Comparison of ENCODE assay signal across 26 cellular contexts in genomic region chr21:23488245-23488644, GRCh38.
"Had no signal": no experiment of that assay in that cellular context is flagged by ENCODE, and none has a peak within 500 bp of the region (broad histone marks: within the 10 kb centered on the region; RNA-seq: fewer than 3 reads in every experiment).

No MANE protein-coding gene starts in this region.

- H3K9me3 ChIP-seq: ascending aorta, breast epithelium, colonic mucosa, gastrocnemius medialis, heart left ventricle had no signal

- H3K36me3 ChIP-seq: ascending aorta, breast epithelium, cardiac muscle cell, colonic mucosa, gastrocnemius medialis, heart left ventricle had no signal

- DNase-seq: activated CD4-positive, alpha-beta memory T cell treated with anti-CD3 and anti-CD28 coated beads, Interleukin-2, amount 10 ng/mL, durations not matched to agents 7 days and 5 days; activated CD4-positive, alpha-beta T cell treated with anti-CD3 and anti-CD28 coated beads for 1 hour; activated CD4-positive, alpha-beta T cell treated with anti-CD3 and anti-CD28 coated beads for 4 hours; activated CD4-positive, alpha-beta T cell treated with anti-CD3 and anti-CD28 coated beads, Interleukin-2, amount 10 ng/mL, durations not matched to agents 7 days and 5 days; activated CD4-positive, alpha-beta T cell treated with anti-CD3 and anti-CD28 coated beads, Interleukin-2, amount 50 U/mL, for 4 hours; activated CD8-positive, alpha-beta memory T cell treated with anti-CD3 and anti-CD28 coated beads, Interleukin-2, amount 50 U/mL, for 48 hours; activated gamma-delta T cell; activated naive CD4-positive, alpha-beta T cell; activated naive CD4-positive, alpha-beta T cell treated with anti-CD3 and anti-CD28 coated beads, Interleukin-2, amount 10 ng/mL, durations not matched to agents 7 days and 5 days; activated naive CD8-positive, alpha-beta T cell treated with anti-CD3 and anti-CD28 coated beads, Interleukin-2, amount 10 ng/mL, durations not matched to agents 7 days and 5 days; activated T-cell treated with anti-CD3 and anti-CD28 coated beads for 4 hours; activated T-cell treated with anti-CD3 and anti-CD28 coated beads, Interleukin-2, amount 50 U/mL, for 24 hours; activated T-cell treated with anti-CD3 and anti-CD28 coated beads, Interleukin-2, amount 50 U/mL, for 72 hours; central memory CD4-positive, alpha-beta T cell; cerebellar nuclear complex; colonic mucosa; effector CD8-positive, alpha-beta T cell; endodermal cell; foreskin keratinocyte; gastrocnemius medialis; glutamatergic neuron; heart left ventricle; hypothalamus had no signal

- H3K27ac ChIP-seq: ascending aorta, breast epithelium, cardiac muscle cell, colonic mucosa, foreskin keratinocyte, gastrocnemius medialis, heart left ventricle had no signal

- H3K27me3 ChIP-seq: ascending aorta, breast epithelium, cardiac muscle cell, colonic mucosa, foreskin keratinocyte, gastrocnemius medialis, heart left ventricle had no signal

- H3K4me3 ChIP-seq: ascending aorta, breast epithelium, cardiac muscle cell, colonic mucosa, gastrocnemius medialis, heart left ventricle had no signal
